ENCODE assay signal across 1 cellular context in genomic region chr17:50423553-50424159, GRCh38.
A peak's percentile ranks its signal among the peaks of the same experiment; 100 is the strongest.
TF ChIP-seq lines count a peak whose summit lies in the region.

No MANE protein-coding gene starts in this region.

TF ChIP-seq in K562, 482 proteins besides CTCF, POLR2A, EP300 and RAD21 (continued from another document and continues in another):
- TF ChIP-seq, protein P1, sequence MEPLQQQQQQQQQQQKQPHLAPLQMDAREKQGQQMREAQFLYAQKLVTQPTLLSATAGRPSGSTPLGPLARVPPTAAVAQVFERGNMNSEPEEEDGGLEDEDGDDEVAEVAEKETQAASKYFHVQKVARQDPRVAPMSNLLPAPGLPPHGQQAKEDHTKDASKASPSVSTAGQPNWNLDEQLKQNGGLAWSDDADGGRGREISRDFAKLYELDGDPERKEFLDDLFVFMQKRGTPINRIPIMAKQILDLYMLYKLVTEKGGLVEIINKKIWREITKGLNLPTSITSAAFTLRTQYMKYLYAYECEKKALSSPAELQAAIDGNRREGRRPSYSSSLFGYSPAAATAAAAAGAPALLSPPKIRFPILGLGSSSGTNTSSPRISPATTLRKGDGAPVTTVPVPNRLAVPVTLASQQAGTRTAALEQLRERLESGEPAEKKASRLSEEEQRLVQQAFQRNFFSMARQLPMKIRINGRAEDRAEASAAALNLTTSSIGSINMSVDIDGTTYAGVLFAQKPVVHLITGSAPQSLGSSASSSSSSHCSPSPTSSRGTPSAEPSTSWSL (CRISPR knock-in tag; IDR thresholded peaks at IDR 0.05; ENCODE audit: borderline replicate concordance): no peak
- TF ChIP-seq PRDM10 (IDR thresholded peaks at IDR 0.05; ENCODE audit: partially characterized antibody): no peak
- no peak for TF ChIP-seq KDM1A (IDR thresholded peaks at IDR 0.05)
- TF ChIP-seq ZNF431 (CRISPR knock-in tag; IDR thresholded peaks at IDR 0.05): no peak
- TF ChIP-seq EWSR1 (IDR thresholded peaks at IDR 0.05; ENCODE audit: borderline replicate concordance, low read depth, partially characterized antibody): no peak
- no peak for TF ChIP-seq ZNF277 (CRISPR knock-in tag; IDR thresholded peaks at IDR 0.05; ENCODE audit: borderline replicate concordance)
- no peak for TF ChIP-seq BDP1 (IDR thresholded peaks at IDR 0.05; ENCODE audit: insufficient read depth, insufficient read length)
- no peak for TF ChIP-seq NFE2 (IDR thresholded peaks at IDR 0.05; ENCODE audit: low read depth)
- TF ChIP-seq MLLT1 (IDR thresholded peaks at IDR 0.05): no peak
- TF ChIP-seq, protein P2, sequence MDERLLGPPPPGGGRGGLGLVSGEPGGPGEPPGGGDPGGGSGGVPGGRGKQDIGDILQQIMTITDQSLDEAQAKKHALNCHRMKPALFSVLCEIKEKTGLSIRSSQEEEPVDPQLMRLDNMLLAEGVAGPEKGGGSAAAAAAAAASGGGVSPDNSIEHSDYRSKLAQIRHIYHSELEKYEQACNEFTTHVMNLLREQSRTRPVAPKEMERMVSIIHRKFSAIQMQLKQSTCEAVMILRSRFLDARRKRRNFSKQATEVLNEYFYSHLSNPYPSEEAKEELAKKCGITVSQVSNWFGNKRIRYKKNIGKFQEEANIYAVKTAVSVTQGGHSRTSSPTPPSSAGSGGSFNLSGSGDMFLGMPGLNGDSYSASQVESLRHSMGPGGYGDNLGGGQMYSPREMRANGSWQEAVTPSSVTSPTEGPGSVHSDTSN (CRISPR knock-in tag; IDR thresholded peaks at IDR 0.05; ENCODE audit: low read depth): peak; percentile 69
- TF ChIP-seq, protein P2 (tag; conservative IDR thresholded peaks at IDR 0.05; ENCODE audit: low read depth): peak; percentile 97
- no peak for TF ChIP-seq SNAPC5 (CRISPR knock-in tag; IDR thresholded peaks at IDR 0.05)
- TF ChIP-seq TGIF2 (CRISPR knock-in tag; IDR thresholded peaks at IDR 0.05): no peak
- TF ChIP-seq POLR3G (IDR thresholded peaks at IDR 0.05; ENCODE audit: extremely low read depth, insufficient read length, insufficient replicate concordance): no peak
- TF ChIP-seq ZNF583 (CRISPR knock-in tag; IDR thresholded peaks at IDR 0.05): no peak
- no peak for TF ChIP-seq SRF (CRISPR knock-in tag; IDR thresholded peaks at IDR 0.05)
- TF ChIP-seq SMARCA5 (IDR thresholded peaks at IDR 0.05): no peak
- TF ChIP-seq U2AF2 (optimal IDR thresholded peaks at IDR 0.05; ENCODE audit: low read depth, low read length): no peak
- no peak for TF ChIP-seq ZNF217 (CRISPR knock-in tag; IDR thresholded peaks at IDR 0.05)
- TF ChIP-seq, protein P3, sequence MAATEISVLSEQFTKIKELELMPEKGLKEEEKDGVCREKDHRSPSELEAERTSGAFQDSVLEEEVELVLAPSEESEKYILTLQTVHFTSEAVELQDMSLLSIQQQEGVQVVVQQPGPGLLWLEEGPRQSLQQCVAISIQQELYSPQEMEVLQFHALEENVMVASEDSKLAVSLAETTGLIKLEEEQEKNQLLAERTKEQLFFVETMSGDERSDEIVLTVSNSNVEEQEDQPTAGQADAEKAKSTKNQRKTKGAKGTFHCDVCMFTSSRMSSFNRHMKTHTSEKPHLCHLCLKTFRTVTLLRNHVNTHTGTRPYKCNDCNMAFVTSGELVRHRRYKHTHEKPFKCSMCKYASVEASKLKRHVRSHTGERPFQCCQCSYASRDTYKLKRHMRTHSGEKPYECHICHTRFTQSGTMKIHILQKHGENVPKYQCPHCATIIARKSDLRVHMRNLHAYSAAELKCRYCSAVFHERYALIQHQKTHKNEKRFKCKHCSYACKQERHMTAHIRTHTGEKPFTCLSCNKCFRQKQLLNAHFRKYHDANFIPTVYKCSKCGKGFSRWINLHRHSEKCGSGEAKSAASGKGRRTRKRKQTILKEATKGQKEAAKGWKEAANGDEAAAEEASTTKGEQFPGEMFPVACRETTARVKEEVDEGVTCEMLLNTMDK (IDR thresholded peaks at IDR 0.05; ENCODE audit: borderline replicate concordance, insufficient read depth, low read depth, low read length, poor library complexity, severe bottlenecking): no peak
- peak; percentile 31 to 60; a peak in 1 of 4 replicates for TF ChIP-seq FOXK2 (conservative IDR thresholded peaks at IDR 0.05 in 1 of 2, IDR thresholded peaks at IDR 0.05 in 1 of 2; ENCODE audit: low read depth in 2 of 2)
- no peak for TF ChIP-seq ZC3H8 (IDR thresholded peaks at IDR 0.05)
- no peak for TF ChIP-seq CHCHD3 (CRISPR knock-in tag; IDR thresholded peaks at IDR 0.05)
- no peak for TF ChIP-seq CEBPB (tag; IDR thresholded peaks at IDR 0.05)
- 0 out of 4 replicates have a peak, but pooled peaks of 1 of the 2 experiments have one; percentile 18 for TF ChIP-seq NRF1 (conservative IDR thresholded peaks at IDR 0.05 in 1 of 2, IDR thresholded peaks at IDR 0.05 in 1 of 2)
- no peak for TF ChIP-seq NONO (IDR thresholded peaks at IDR 0.05; ENCODE audit: low read depth in 2 of 2, low read length in 1 of 2)
- no peak for TF ChIP-seq POLR2H (tag; IDR thresholded peaks at IDR 0.05; ENCODE audit: low read depth)
- no peak for TF ChIP-seq ZNF263 (CRISPR knock-in tag; IDR thresholded peaks at IDR 0.05; ENCODE audit: borderline replicate concordance)
- TF ChIP-seq, protein P4, sequence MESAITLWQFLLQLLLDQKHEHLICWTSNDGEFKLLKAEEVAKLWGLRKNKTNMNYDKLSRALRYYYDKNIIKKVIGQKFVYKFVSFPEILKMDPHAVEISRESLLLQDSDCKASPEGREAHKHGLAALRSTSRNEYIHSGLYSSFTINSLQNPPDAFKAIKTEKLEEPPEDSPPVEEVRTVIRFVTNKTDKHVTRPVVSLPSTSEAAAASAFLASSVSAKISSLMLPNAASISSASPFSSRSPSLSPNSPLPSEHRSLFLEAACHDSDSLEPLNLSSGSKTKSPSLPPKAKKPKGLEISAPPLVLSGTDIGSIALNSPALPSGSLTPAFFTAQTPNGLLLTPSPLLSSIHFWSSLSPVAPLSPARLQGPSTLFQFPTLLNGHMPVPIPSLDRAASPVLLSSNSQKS (CRISPR knock-in tag; IDR thresholded peaks at IDR 0.05): no peak
- TF ChIP-seq BHLHE40 (IDR thresholded peaks at IDR 0.05; ENCODE audit: low read length): peak; percentile 57; the same call in 1 of the 2 replicates
- no peak for TF ChIP-seq NCOA4 (IDR thresholded peaks at IDR 0.05; ENCODE audit: partially characterized antibody)
- peak; percentile 47; the same call in 1 of the 2 replicates for TF ChIP-seq FOSL1 (tag; conservative IDR thresholded peaks at IDR 0.05)
- TF ChIP-seq, protein P5, sequence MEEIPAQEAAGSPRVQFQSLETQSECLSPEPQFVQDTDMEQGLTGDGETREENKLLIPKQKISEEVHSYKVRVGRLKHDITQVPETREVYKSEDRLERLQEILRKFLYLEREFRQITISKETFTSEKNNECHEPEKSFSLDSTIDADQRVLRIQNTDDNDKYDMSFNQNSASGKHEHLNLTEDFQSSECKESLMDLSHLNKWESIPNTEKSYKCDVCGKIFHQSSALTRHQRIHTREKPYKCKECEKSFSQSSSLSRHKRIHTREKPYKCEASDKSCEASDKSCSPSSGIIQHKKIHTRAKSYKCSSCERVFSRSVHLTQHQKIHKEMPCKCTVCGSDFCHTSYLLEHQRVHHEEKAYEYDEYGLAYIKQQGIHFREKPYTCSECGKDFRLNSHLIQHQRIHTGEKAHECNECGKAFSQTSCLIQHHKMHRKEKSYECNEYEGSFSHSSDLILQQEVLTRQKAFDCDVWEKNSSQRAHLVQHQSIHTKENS (CRISPR knock-in tag; IDR thresholded peaks at IDR 0.05): no peak
- TF ChIP-seq, protein P6, sequence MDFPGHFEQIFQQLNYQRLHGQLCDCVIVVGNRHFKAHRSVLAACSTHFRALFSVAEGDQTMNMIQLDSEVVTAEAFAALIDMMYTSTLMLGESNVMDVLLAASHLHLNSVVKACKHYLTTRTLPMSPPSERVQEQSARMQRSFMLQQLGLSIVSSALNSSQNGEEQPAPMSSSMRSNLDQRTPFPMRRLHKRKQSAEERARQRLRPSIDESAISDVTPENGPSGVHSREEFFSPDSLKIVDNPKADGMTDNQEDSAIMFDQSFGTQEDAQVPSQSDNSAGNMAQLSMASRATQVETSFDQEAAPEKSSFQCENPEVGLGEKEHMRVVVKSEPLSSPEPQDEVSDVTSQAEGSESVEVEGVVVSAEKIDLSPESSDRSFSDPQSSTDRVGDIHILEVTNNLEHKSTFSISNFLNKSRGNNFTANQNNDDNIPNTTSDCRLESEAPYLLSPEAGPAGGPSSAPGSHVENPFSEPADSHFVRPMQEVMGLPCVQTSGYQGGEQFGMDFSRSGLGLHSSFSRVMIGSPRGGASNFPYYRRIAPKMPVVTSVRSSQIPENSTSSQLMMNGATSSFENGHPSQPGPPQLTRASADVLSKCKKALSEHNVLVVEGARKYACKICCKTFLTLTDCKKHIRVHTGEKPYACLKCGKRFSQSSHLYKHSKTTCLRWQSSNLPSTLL (IDR thresholded peaks at IDR 0.05): no peak
- TF ChIP-seq FOXA3 (CRISPR knock-in tag; conservative IDR thresholded peaks at IDR 0.05 in 1 of 2, IDR thresholded peaks at IDR 0.05 in 1 of 2): peak in 1 of 2 experiments; percentile 29; a peak in 1 of 4 replicates
- no peak for TF ChIP-seq ZNF76 (CRISPR knock-in tag; IDR thresholded peaks at IDR 0.05; ENCODE audit: borderline replicate concordance)
- TF ChIP-seq PKNOX1 (IDR thresholded peaks at IDR 0.05): peak; percentile 98
- no peak for TF ChIP-seq E2F1 (CRISPR knock-in tag; IDR thresholded peaks at IDR 0.05)
- peak; percentile 96 for TF ChIP-seq MEIS2 (IDR thresholded peaks at IDR 0.05; ENCODE audit: partially characterized antibody)
